ENCODE assay signal across 21 cellular contexts in the genomic region with DNA sequence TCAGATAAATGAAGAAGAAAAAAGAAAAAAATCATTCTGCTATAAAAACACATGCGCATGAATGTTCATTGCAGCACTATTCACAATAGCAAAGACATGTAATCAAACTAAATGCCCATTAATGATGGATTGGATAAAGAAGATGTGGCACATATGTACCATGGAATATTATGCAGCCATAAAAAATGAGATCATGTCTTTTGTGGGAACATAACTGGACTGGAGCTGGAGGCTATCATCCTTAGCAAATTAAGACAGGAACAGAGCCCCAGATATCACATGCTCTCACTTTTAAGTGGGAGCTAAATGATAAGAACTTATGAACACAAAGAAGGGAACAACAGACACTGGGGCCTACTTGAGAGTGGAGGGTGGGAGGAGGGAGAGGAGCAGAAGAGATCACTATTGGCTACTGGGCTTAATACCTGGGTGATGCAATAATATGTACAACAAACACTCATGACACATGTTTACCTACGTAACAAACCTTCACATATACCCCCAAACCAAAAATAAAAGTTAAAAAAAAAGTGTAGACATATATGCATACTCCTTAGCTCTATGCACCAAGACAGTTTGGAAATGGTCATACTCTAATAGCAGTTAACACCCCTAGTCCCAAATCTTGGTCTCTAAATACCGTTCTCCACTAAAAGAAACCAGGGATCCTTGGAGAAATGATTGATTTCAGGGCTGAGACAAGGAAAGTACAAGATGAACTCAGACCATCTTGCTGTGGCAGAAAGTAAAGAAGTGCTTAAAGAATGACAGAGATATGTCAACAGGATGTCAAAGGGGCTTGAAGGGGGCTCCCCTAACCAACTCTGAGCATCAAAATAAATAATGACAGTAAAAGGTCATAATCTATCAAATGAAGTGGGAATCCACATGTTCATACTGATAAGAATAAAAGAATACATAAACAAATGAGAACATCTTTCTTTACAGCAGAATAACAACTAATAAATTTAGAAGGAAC.
"Had no signal": no experiment of that assay in that cellular context is flagged by ENCODE, and none has a peak within 500 bp of the region (broad histone marks: within the 10 kb centered on the region; RNA-seq: fewer than 3 reads in every experiment).

No MANE protein-coding gene starts in this region.

- DNase-seq: activated CD4-positive, alpha-beta T cell treated with anti-CD3 and anti-CD28 coated beads for 48 hours; activated CD8-positive, alpha-beta memory T cell treated with anti-CD3 and anti-CD28 coated beads, Interleukin-2, amount 50 U/mL, for 4 hours; activated naive CD4-positive, alpha-beta T cell treated with anti-CD3 and anti-CD28 coated beads for 36 hours; activated T-cell treated with anti-CD3 and anti-CD28 coated beads, Interleukin-2, amount 50 U/mL, for 4 hours; amniotic stem cell; dermis blood vessel endothelial cell; effector memory CD4-positive, alpha-beta T cell; esophagus squamous epithelium; heart right ventricle; left ventricle myocardium inferior; mammary epithelial cell; natural killer cell; ovary; stimulated activated CD4-positive, alpha-beta T cell treated with anti-CD3 and anti-CD28 coated beads, Interleukin-4, amount 100 ng/mL, for 1 hour; substantia nigra; SW 1271; tibial artery had no signal

- H3K4me1 Mint-ChIP-seq: natural killer cell had no signal

- H3K9me3 Mint-ChIP-seq: activated naive CD4-positive, alpha-beta T cell treated with anti-CD3 and anti-CD28 coated beads for 36 hours; activated T-cell treated with anti-CD3 and anti-CD28 coated beads, Interleukin-2, amount 50 U/mL, for 4 hours; natural killer cell; T-helper 2 cell treated with Interferon-gamma antibody and Interleukin-4, amounts not matched to agents 5 μg/mL and 100 μg/mL, for 36 hours had no signal

- H3K27ac ChIP-seq: cardiac muscle cell, esophagus squamous epithelium, heart right ventricle, left ventricle myocardium inferior, ovary, tibial artery had no signal

- ATAC-seq: heart right ventricle, natural killer cell, sciatic nerve had no signal

- H3K36me3 ChIP-seq: cardiac muscle cell, esophagus squamous epithelium, heart right ventricle, left ventricle myocardium inferior, ovary, tibial artery had no signal

- H3K27ac Mint-ChIP-seq: activated naive CD4-positive, alpha-beta T cell treated with anti-CD3 and anti-CD28 coated beads for 36 hours; natural killer cell; T-helper 2 cell treated with Interferon-gamma antibody and Interleukin-4, amounts not matched to agents 5 μg/mL and 100 μg/mL, for 36 hours had no signal

- H3K9me3 ChIP-seq: esophagus squamous epithelium, heart right ventricle, ovary, tibial artery had no signal

- H3K4me3 Mint-ChIP-seq: activated naive CD4-positive, alpha-beta T cell treated with anti-CD3 and anti-CD28 coated beads for 36 hours; activated T-cell treated with anti-CD3 and anti-CD28 coated beads, Interleukin-2, amount 50 U/mL, for 4 hours; natural killer cell; T-helper 2 cell treated with Interferon-gamma antibody and Interleukin-4, amounts not matched to agents 5 μg/mL and 100 μg/mL, for 36 hours had no signal

- H3K4me1 ChIP-seq: esophagus squamous epithelium, heart right ventricle, left ventricle myocardium inferior had no signal

- H3K36me3 Mint-ChIP-seq: natural killer cell had no signal

- H3K27me3 ChIP-seq: esophagus squamous epithelium, heart right ventricle, ovary had no signal

- H3K4me3 ChIP-seq: cardiac muscle cell, esophagus squamous epithelium, heart right ventricle, left ventricle myocardium inferior, ovary, smooth muscle cell, tibial artery had no signal
